ENCODE assay signal across 9 cellular contexts in genomic region chr1:24964811-24965570, GRCh38. TPM values are rescaled to one million over a fixed set of nuclear protein-coding genes. Genes with fewer than 3 reads are reported as not detected.
DNase-seq lines count a peak whose midpoint lies in the region; ATAC-seq, FAIRE-seq and TF ChIP-seq lines count a peak whose summit lies in the region.
"Had no signal": no experiment of that assay in that cellular context is flagged by ENCODE, and none has a peak within 500 bp of the region (broad histone marks: within the 10 kb centered on the region; RNA-seq: fewer than 3 reads in every experiment).

No MANE protein-coding gene starts in this region.

- H4K20me1 ChIP-seq in astrocyte (ENCODE audit: insufficient read depth, low read length), result no peaks in the 10 kb centered on the region

- no peak overlapping the region for H3K4me3 ChIP-seq in astrocyte (ENCODE audit: insufficient read depth, low read depth, low read length)

- peak overlapping the region; percentile 87 for H3K4me3 Mint-ChIP-seq in T-helper 17 cell
- no peak overlapping the region for H3K4me3 Mint-ChIP-seq in astrocyte (ENCODE audit: unreplicated experiment)

- no peak for TF ChIP-seq CTCF in astrocyte (IDR thresholded peaks at IDR 0.05; ENCODE audit: insufficient read depth, low read depth, low read length)

- H3K27ac Mint-ChIP-seq in T-helper 17 cell, result peak overlapping the region; percentile 95
- peak overlapping the region; percentile 92 for H3K27ac Mint-ChIP-seq in astrocyte (ENCODE audit: unreplicated experiment)

- no peaks in the 10 kb centered on the region for H3K79me2 ChIP-seq in astrocyte (ENCODE audit: insufficient read depth, low read length)

- H3K4me1 ChIP-seq in astrocyte (ENCODE audit: insufficient read depth, low read length), result peaks cover 37% of the 10 kb centered on the region

- peak; percentile 81 for TF ChIP-seq POLR2A in GM18951 (IDR thresholded peaks at IDR 0.05; ENCODE audit: extremely low read depth, insufficient read depth, insufficient read length)

- FAIRE-seq in astrocyte (lab: Jason Lieb, UNC), result no peak
- FAIRE-seq: bronchial epithelial cell had no signal

- peak; percentile 68 to 77 (median 75) for DNase-seq in T-helper 17 cell
- DNase-seq in astrocyte (ENCODE audit: low read depth), result peak; percentile 93
- peak; percentile 92 to 94 for DNase-seq in stimulated activated CD4-positive, alpha-beta T cell treated with anti-CD3 and anti-CD28 coated beads, Interleukin-15, amount 100 ng/mL, for 48 hours (ENCODE audit: low read depth in 2 of 2)
- DNase-seq in NCI-H2081 (lab: John Stamatoyannopoulos, UW), result no peak
- DNase-seq in NCI-H187 treated with DMSO at 0.1 percent for 48 hours (lab: John Stamatoyannopoulos, UW), result no peak

- peaks cover 32% of the 10 kb centered on the region for H3K4me1 Mint-ChIP-seq in T-helper 17 cell
- peaks cover 19% of the 10 kb centered on the region for H3K4me1 Mint-ChIP-seq in astrocyte (ENCODE audit: low read depth, unreplicated experiment)

- in situ Hi-C loops in GM18951 (cut with MboI; ENCODE audit: low sequenced_read_pairs, unreplicated experiment), result no loop called here

- H2AFZ ChIP-seq in astrocyte (ENCODE audit: low read depth, low read length), result no peak overlapping the region

- H3K4me2 ChIP-seq in astrocyte (ENCODE audit: low read length), result peak overlapping the region; percentile 50

- H3K27me3 ChIP-seq in astrocyte (ENCODE audit: insufficient read depth, low read length), result peaks cover 3% of the 10 kb centered on the region

- peaks cover 3% of the 10 kb centered on the region for H3K9me3 Mint-ChIP-seq in astrocyte (ENCODE audit: unreplicated experiment)

- H3K9me3 ChIP-seq in T-helper 17 cell (ENCODE audit: control insufficient read depth, low read length, poor library complexity, severe bottlenecking) (no peaks in the 10 kb centered on the region), astrocyte (ENCODE audit: insufficient read depth, low read depth, low read length) (no peaks in the 10 kb centered on the region)

- H3K9ac ChIP-seq in astrocyte (ENCODE audit: low read length), result peak overlapping the region; percentile 42

- peak overlapping the region; percentile 61 for H3K27ac ChIP-seq in astrocyte (ENCODE audit: low read depth, low read length)

- H3K27me3 Mint-ChIP-seq in T-helper 17 cell, result no peaks in the 10 kb centered on the region
- H3K27me3 Mint-ChIP-seq in astrocyte (ENCODE audit: low read depth, unreplicated experiment), result peaks cover 18% of the 10 kb centered on the region

- no peaks in the 10 kb centered on the region for H3K36me3 ChIP-seq in astrocyte (ENCODE audit: insufficient read depth, low read length)

- ATAC-seq in HG03045 (IDR thresholded peaks at IDR 0.05; ENCODE audit: unreplicated experiment) (peak; percentile 88), T-helper 17 cell (peak; percentile 96), SK-N-SH treated with all-trans-retinoic acid at 6 μM for 48 hours (no peak)

- H3K36me3 Mint-ChIP-seq in T-helper 17 cell (ENCODE audit: low read depth), result no peaks in the 10 kb centered on the region
- H3K36me3 Mint-ChIP-seq in astrocyte (ENCODE audit: low read depth, unreplicated experiment), result no peaks in the 10 kb centered on the region

TF ChIP-seq in SK-N-SH treated with all-trans-retinoic acid at 6 μM for 48 hours, 23 proteins besides CTCF, POLR2A, EP300 and RAD21:
- no peak for TF ChIP-seq CSDC2 (CRISPR knock-in tag; IDR thresholded peaks at IDR 0.05)
- no peak for TF ChIP-seq PATZ1 (CRISPR knock-in tag; IDR thresholded peaks at IDR 0.05; ENCODE audit: borderline replicate concordance)
- TF ChIP-seq ISL1 (CRISPR knock-in tag; IDR thresholded peaks at IDR 0.05), result no peak
- TF ChIP-seq ARNTL (CRISPR knock-in tag; IDR thresholded peaks at IDR 0.05; ENCODE audit: borderline replicate concordance, low read depth), result no peak
- no peak for TF ChIP-seq ZNF565 (CRISPR knock-in tag; conservative IDR thresholded peaks at IDR 0.05; ENCODE audit: low read depth)
- no peak for TF ChIP-seq GLIS3 (CRISPR knock-in tag; IDR thresholded peaks at IDR 0.05)
- TF ChIP-seq RARB (CRISPR knock-in tag; IDR thresholded peaks at IDR 0.05), result no peak
- no peak for TF ChIP-seq OSR1 (CRISPR knock-in tag; IDR thresholded peaks at IDR 0.05)
- TF ChIP-seq ZC3H10 (CRISPR knock-in tag; IDR thresholded peaks at IDR 0.05), result no peak

RNA-seq across cellular contexts. Expression of gene RUNX3, which starts 34.9 kb away (rescaled TPM):
- total RNA-seq in T-helper 17 cell (100 to 1,000 TPM; 186 to 243 TPM), astrocyte (2.1 and 2.5 TPM in 2 replicates)

Comparison
In these comparisons a context has a peak if more than half of its experiments do, and no peak if none do; other contexts are left out.
1. DNase-seq: peak in T-helper 17 cell (3 of 3), astrocyte (single experiment) and stimulated activated CD4-positive, alpha-beta T cell treated with anti-CD3 and anti-CD28 coated beads, Interleukin-15, amount 100 ng/mL, for 48 hours (2 of 2); none in NCI-H2081 (0 of 2) and NCI-H187 treated with DMSO at 0.1 percent for 48 hours (single experiment).
2. RNA of gene RUNX3, which starts 34.9 kb away (total RNA-seq): 186 to 243 TPM in T-helper 17 cell; 2.1 to 2.5 TPM in astrocyte; every median in the first group is over 10 times any median in the second.